ENCODE assay signal across 1 cellular context in the genomic region with DNA sequence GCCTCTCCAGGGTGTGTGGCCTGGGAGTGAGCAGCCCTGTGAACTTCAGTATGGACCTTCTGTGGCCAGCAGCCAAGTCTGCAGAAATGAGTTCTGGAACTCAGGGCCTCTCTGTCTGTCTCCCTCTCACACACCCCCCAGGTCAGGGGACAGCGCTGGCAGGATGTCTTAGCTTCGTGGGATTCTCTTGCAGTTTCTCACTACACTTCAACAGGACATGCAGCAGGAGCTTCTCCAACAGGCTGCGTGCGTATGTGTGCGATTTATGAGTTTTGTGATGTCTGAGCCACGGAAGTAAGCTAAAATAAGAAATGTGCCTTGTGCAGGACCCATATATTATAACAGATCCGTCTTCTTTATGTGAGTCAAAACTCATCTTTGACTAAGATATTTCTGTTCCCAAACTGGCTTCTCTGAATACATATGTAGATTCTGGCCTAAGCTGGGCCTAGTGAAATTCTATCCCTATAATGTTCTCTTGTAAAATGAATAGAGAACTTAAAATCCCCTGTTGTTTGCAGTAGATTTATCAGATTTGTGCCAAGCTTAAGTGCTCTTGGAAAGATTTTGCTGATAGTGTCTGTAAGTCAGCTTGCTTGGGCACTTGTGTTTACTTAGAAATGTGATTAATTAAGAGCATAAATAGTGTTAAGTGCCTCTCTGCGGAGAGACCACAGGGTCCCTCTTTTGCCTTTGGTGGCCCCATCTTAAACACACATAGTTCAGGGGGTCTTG.
A peak's percentile ranks its signal among the peaks of the same experiment; 100 is the strongest.
TF ChIP-seq lines count a peak whose summit lies in the region.

No MANE protein-coding gene starts in this region.

TF ChIP-seq in HEK293, 187 proteins besides CTCF, POLR2A, EP300 and RAD21 (continued from another document):
- TF ChIP-seq, protein P1, sequence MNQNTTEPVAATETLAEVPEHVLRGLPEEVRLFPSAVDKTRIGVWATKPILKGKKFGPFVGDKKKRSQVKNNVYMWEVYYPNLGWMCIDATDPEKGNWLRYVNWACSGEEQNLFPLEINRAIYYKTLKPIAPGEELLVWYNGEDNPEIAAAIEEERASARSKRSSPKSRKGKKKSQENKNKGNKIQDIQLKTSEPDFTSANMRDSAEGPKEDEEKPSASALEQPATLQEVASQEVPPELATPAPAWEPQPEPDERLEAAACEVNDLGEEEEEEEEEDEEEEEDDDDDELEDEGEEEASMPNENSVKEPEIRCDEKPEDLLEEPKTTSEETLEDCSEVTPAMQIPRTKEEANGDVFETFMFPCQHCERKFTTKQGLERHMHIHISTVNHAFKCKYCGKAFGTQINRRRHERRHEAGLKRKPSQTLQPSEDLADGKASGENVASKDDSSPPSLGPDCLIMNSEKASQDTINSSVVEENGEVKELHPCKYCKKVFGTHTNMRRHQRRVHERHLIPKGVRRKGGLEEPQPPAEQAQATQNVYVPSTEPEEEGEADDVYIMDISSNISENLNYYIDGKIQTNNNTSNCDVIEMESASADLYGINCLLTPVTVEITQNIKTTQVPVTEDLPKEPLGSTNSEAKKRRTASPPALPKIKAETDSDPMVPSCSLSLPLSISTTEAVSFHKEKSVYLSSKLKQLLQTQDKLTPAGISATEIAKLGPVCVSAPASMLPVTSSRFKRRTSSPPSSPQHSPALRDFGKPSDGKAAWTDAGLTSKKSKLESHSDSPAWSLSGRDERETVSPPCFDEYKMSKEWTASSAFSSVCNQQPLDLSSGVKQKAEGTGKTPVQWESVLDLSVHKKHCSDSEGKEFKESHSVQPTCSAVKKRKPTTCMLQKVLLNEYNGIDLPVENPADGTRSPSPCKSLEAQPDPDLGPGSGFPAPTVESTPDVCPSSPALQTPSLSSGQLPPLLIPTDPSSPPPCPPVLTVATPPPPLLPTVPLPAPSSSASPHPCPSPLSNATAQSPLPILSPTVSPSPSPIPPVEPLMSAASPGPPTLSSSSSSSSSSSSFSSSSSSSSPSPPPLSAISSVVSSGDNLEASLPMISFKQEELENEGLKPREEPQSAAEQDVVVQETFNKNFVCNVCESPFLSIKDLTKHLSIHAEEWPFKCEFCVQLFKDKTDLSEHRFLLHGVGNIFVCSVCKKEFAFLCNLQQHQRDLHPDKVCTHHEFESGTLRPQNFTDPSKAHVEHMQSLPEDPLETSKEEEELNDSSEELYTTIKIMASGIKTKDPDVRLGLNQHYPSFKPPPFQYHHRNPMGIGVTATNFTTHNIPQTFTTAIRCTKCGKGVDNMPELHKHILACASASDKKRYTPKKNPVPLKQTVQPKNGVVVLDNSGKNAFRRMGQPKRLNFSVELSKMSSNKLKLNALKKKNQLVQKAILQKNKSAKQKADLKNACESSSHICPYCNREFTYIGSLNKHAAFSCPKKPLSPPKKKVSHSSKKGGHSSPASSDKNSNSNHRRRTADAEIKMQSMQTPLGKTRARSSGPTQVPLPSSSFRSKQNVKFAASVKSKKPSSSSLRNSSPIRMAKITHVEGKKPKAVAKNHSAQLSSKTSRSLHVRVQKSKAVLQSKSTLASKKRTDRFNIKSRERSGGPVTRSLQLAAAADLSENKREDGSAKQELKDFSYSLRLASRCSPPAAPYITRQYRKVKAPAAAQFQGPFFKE (tag by site-specific recombination; IDR thresholded peaks at IDR 0.05; ENCODE audit: borderline replicate concordance), result no peak
- TF ChIP-seq, protein P2, sequence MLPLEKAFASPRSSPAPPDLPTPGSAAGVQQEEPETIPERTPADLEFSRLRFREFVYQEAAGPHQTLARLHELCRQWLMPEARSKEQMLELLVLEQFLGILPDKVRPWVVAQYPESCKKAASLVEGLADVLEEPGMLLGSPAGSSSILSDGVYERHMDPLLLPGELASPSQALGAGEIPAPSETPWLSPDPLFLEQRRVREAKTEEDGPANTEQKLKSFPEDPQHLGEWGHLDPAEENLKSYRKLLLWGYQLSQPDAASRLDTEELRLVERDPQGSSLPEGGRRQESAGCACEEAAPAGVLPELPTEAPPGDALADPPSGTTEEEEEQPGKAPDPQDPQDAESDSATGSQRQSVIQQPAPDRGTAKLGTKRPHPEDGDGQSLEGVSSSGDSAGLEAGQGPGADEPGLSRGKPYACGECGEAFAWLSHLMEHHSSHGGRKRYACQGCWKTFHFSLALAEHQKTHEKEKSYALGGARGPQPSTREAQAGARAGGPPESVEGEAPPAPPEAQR (tag by site-specific recombination; IDR thresholded peaks at IDR 0.05), result no peak
- TF ChIP-seq ZNF155 (tag by site-specific recombination; IDR thresholded peaks at IDR 0.05) (no peak), GFI1B (tag by site-specific recombination; IDR thresholded peaks at IDR 0.05) (peak; percentile 85), TRIM28 (IDR thresholded peaks at IDR 0.05; ENCODE audit: borderline replicate concordance, low read length) (peak; percentile 53; the same call in 1 of the 2 replicates), IKZF3 (tag by site-specific recombination; IDR thresholded peaks at IDR 0.05) (0 out of 2 replicates have a peak, but pooled peaks have one; percentile 23), ZNF426 (tag by site-specific recombination; IDR thresholded peaks at IDR 0.05) (no peak), ZNF777 (tag by site-specific recombination; IDR thresholded peaks at IDR 0.05; ENCODE audit: borderline replicate concordance) (no peak), ZNF302 (tag by site-specific recombination; IDR thresholded peaks at IDR 0.05; ENCODE audit: low read depth) (no peak), GLIS1 (tag by site-specific recombination; IDR thresholded peaks at IDR 0.05) (0 out of 2 replicates have a peak, but pooled peaks have one; percentile 8), ZBTB7A (tag by site-specific recombination; IDR thresholded peaks at IDR 0.05; ENCODE audit: low read depth) (no peak), TCF7L2 (IDR thresholded peaks at IDR 0.05; ENCODE audit: borderline replicate concordance, low read depth, low read length) (peak; percentile 37; the same call in 1 of the 2 replicates), ZNF510 (tag by site-specific recombination; IDR thresholded peaks at IDR 0.05; ENCODE audit: insufficient replicate concordance) (no peak), ZNF843 (tag by site-specific recombination; IDR thresholded peaks at IDR 0.05) (peak; percentile 63), ZNF175 (tag by site-specific recombination; IDR thresholded peaks at IDR 0.05) (no peak), FEZF1 (tag by site-specific recombination; IDR thresholded peaks at IDR 0.05) (peak; percentile 73), ZNF747 (tag by site-specific recombination; IDR thresholded peaks at IDR 0.05) (no peak), ZSCAN30 (tag by site-specific recombination; IDR thresholded peaks at IDR 0.05) (0 out of 2 replicates have a peak, but pooled peaks have one; percentile 10), ZNF624 (tag by site-specific recombination; IDR thresholded peaks at IDR 0.05) (no peak), KLF8 (tag by site-specific recombination; IDR thresholded peaks at IDR 0.05) (no peak), OSR2 (tag by site-specific recombination; IDR thresholded peaks at IDR 0.05) (peak; percentile 48; the same call in 1 of the 2 replicates), KLF1 (tag by site-specific recombination; IDR thresholded peaks at IDR 0.05) (no peak), ZNF514 (tag by site-specific recombination; IDR thresholded peaks at IDR 0.05) (no peak), ZNF768 (tag by site-specific recombination; IDR thresholded peaks at IDR 0.05) (no peak), ZNF701 (tag by site-specific recombination; IDR thresholded peaks at IDR 0.05) (no peak), REPIN1 (tag by site-specific recombination; IDR thresholded peaks at IDR 0.05; ENCODE audit: low read depth) (no peak)
- TF ChIP-seq, protein P3, sequence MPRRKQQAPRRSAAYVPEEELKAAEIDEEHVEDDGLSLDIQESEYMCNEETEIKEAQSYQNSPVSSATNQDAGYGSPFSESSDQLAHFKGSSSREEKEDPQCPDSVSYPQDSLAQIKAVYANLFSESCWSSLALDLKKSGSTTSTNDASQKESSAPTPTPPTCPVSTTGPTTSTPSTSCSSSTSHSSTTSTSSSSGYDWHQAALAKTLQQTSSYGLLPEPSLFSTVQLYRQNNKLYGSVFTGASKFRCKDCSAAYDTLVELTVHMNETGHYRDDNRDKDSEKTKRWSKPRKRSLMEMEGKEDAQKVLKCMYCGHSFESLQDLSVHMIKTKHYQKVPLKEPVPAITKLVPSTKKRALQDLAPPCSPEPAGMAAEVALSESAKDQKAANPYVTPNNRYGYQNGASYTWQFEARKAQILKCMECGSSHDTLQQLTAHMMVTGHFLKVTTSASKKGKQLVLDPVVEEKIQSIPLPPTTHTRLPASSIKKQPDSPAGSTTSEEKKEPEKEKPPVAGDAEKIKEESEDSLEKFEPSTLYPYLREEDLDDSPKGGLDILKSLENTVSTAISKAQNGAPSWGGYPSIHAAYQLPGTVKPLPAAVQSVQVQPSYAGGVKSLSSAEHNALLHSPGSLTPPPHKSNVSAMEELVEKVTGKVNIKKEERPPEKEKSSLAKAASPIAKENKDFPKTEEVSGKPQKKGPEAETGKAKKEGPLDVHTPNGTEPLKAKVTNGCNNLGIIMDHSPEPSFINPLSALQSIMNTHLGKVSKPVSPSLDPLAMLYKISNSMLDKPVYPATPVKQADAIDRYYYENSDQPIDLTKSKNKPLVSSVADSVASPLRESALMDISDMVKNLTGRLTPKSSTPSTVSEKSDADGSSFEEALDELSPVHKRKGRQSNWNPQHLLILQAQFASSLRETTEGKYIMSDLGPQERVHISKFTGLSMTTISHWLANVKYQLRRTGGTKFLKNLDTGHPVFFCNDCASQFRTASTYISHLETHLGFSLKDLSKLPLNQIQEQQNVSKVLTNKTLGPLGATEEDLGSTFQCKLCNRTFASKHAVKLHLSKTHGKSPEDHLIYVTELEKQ (tag by site-specific recombination; IDR thresholded peaks at IDR 0.05; ENCODE audit: borderline replicate concordance), result no peak
- TF ChIP-seq, protein P4, sequence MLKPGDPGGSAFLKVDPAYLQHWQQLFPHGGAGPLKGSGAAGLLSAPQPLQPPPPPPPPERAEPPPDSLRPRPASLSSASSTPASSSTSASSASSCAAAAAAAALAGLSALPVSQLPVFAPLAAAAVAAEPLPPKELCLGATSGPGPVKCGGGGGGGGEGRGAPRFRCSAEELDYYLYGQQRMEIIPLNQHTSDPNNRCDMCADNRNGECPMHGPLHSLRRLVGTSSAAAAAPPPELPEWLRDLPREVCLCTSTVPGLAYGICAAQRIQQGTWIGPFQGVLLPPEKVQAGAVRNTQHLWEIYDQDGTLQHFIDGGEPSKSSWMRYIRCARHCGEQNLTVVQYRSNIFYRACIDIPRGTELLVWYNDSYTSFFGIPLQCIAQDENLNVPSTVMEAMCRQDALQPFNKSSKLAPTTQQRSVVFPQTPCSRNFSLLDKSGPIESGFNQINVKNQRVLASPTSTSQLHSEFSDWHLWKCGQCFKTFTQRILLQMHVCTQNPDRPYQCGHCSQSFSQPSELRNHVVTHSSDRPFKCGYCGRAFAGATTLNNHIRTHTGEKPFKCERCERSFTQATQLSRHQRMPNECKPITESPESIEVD (tag by site-specific recombination; IDR thresholded peaks at IDR 0.05), result peak; percentile 84
- TF ChIP-seq, protein P5, sequence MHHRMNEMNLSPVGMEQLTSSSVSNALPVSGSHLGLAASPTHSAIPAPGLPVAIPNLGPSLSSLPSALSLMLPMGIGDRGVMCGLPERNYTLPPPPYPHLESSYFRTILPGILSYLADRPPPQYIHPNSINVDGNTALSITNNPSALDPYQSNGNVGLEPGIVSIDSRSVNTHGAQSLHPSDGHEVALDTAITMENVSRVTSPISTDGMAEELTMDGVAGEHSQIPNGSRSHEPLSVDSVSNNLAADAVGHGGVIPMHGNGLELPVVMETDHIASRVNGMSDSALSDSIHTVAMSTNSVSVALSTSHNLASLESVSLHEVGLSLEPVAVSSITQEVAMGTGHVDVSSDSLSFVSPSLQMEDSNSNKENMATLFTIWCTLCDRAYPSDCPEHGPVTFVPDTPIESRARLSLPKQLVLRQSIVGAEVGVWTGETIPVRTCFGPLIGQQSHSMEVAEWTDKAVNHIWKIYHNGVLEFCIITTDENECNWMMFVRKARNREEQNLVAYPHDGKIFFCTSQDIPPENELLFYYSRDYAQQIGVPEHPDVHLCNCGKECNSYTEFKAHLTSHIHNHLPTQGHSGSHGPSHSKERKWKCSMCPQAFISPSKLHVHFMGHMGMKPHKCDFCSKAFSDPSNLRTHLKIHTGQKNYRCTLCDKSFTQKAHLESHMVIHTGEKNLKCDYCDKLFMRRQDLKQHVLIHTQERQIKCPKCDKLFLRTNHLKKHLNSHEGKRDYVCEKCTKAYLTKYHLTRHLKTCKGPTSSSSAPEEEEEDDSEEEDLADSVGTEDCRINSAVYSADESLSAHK (tag by site-specific recombination; IDR thresholded peaks at IDR 0.05), result peak; percentile 38; the same call in 1 of the 2 replicates
- TF ChIP-seq, protein P6, sequence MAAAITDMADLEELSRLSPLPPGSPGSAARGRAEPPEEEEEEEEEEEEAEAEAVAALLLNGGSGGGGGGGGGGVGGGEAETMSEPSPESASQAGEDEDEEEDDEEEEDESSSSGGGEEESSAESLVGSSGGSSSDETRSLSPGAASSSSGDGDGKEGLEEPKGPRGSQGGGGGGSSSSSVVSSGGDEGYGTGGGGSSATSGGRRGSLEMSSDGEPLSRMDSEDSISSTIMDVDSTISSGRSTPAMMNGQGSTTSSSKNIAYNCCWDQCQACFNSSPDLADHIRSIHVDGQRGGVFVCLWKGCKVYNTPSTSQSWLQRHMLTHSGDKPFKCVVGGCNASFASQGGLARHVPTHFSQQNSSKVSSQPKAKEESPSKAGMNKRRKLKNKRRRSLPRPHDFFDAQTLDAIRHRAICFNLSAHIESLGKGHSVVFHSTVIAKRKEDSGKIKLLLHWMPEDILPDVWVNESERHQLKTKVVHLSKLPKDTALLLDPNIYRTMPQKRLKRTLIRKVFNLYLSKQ (tag by site-specific recombination; IDR thresholded peaks at IDR 0.05; ENCODE audit: borderline replicate concordance), result no peak
